In genomic region chr7:7498881-7499280, GRCh38 we compare ENCODE assay signal across 18 cellular contexts. TPM values are rescaled to one million over a fixed set of nuclear protein-coding genes. Genes with fewer than 3 reads are reported as not detected.
DNase-seq lines count a peak whose midpoint lies in the region; ATAC-seq, FAIRE-seq and TF ChIP-seq lines count a peak whose summit lies in the region.
"Had no signal": no experiment of that assay in that cellular context is flagged by ENCODE, and none has a peak within 500 bp of the region (broad histone marks: within the 10 kb centered on the region; RNA-seq: fewer than 3 reads in every experiment).

No MANE protein-coding gene starts in this region.

- H3K36me3 ChIP-seq in keratinocyte (ENCODE audit: control insufficient read depth in 2 of 2, extremely low read depth in 1 of 2, insufficient read depth in 2 of 2, low read length in 2 of 2) (no peaks in the 10 kb centered on the region), right lobe of liver (no peaks in the 10 kb centered on the region)
- H3K36me3 ChIP-seq: SJCRH30 had no signal

- H3K4me1 ChIP-seq in keratinocyte (ENCODE audit: control insufficient read depth, extremely low read depth, insufficient read depth, low read length) (no peaks in the 10 kb centered on the region), right lobe of liver (peaks cover 0 to 4% (median 0%) of the 10 kb centered on the region in 4 donors)

- intact Hi-C loops in right lobe of liver (cut with DNase I): no loop called here

- H3K9me1 ChIP-seq in keratinocyte (ENCODE audit: control insufficient read depth, extremely low read depth, insufficient read depth, low read length): no peaks in the 10 kb centered on the region

- no peak for TF ChIP-seq POLR2A in right lobe of liver (IDR thresholded peaks at IDR 0.05)

- dilution Hi-C loops in keratinocyte (cut with MboI; ENCODE audit: extremely low pct_ligation_motif_present, low sequenced_read_pairs): no loop called here

- no peak overlapping the region for H3K4me3 ChIP-seq in keratinocyte (ENCODE audit: control insufficient read depth in 2 of 3, extremely low read depth in 1 of 3, insufficient read depth in 2 of 3, low read depth in 1 of 3, low read length in 3 of 3)
- no peak overlapping the region for H3K4me3 ChIP-seq in right lobe of liver
- H3K4me3 ChIP-seq: GM23248, SJCRH30 had no signal

- H4K20me1 ChIP-seq in keratinocyte (ENCODE audit: control insufficient read depth, extremely low read depth, insufficient read depth, low read length): no peaks in the 10 kb centered on the region

- H3K4me2 ChIP-seq in keratinocyte (ENCODE audit: control insufficient read depth, extremely low read depth, insufficient read depth, low read depth, low read length): no peak overlapping the region

- H3K9me3 ChIP-seq in keratinocyte (ENCODE audit: control insufficient read depth, low read depth, low read length) (no peaks in the 10 kb centered on the region), right lobe of liver (no peaks in the 10 kb centered on the region)
- H3K9me3 ChIP-seq: SJCRH30 had no signal

- 70% methylated on average over 6 of the region's 6 CpGs for WGBS in right lobe of liver (ENCODE audit: insufficient coverage, low coverage, low lambda C conversion rate, missing lambda C conversion rate)

- no peak overlapping the region for H2AFZ ChIP-seq in keratinocyte (ENCODE audit: control insufficient read depth, low read length)
- H2AFZ ChIP-seq: GM23248 had no signal

- DNase-seq in D721Med (ENCODE audit: insufficient read length, low spot score) (no peak), NCI-H1105 (lab: John Stamatoyannopoulos, UW) (peak; percentile 90), NCI-H524 (lab: John Stamatoyannopoulos, UW) (peak; percentile 60 to 89), keratinocyte (ENCODE audit: low read depth, low spot score) (no peak), GOT3 (lab: John Stamatoyannopoulos, UW) (no peak), right lobe of liver (no peak)
- DNase-seq: AML-193, DND-41, GF-D8, GM23248, MV-4-11, NCI-H1930, OCI-M1, RPMI8226 had no signal

- H3K9ac ChIP-seq in keratinocyte (ENCODE audit: control insufficient read depth, extremely low read depth, insufficient read depth, low read length): no peak overlapping the region
- H3K9ac ChIP-seq: GM23248 had no signal

- FAIRE-seq in D721Med (lab: Jason Lieb, UNC) (peak; percentile 41), keratinocyte (lab: Jason Lieb, UNC) (peak; percentile 9)
- FAIRE-seq: HTR-8/SVneo had no signal

- TF ChIP-seq CTCF in D721Med (IDR thresholded peaks at IDR 0.05; ENCODE audit: insufficient read depth, missing control alignments): no peak
- no peak for TF ChIP-seq CTCF in keratinocyte (optimal IDR thresholded peaks at IDR 0.05 in 1 of 3, IDR thresholded peaks at IDR 0.05 in 1 of 3, conservative IDR thresholded peaks at IDR 0.05 in 1 of 3; ENCODE audit: extremely low read depth in 1 of 3, insufficient read depth in 2 of 3, low read length in 3 of 3)
- no peak for TF ChIP-seq CTCF in right lobe of liver (IDR thresholded peaks at IDR 0.05)

- no peak overlapping the region for H3K27ac ChIP-seq in keratinocyte (ENCODE audit: control insufficient read depth, insufficient read depth, low read length)
- no peak overlapping the region for H3K27ac ChIP-seq in right lobe of liver
- H3K27ac ChIP-seq: GM23248, SJCRH30 had no signal

- H3K27me3 ChIP-seq in keratinocyte (ENCODE audit: control insufficient read depth, extremely low read depth, insufficient read depth, low read length) (no peaks in the 10 kb centered on the region), right lobe of liver (no peaks in the 10 kb centered on the region)
- H3K27me3 ChIP-seq: SJCRH30 had no signal

- H3K79me2 ChIP-seq in keratinocyte (ENCODE audit: control insufficient read depth, insufficient read depth, low read length): no peaks in the 10 kb centered on the region

- no peak for ATAC-seq in GM19397 (IDR thresholded peaks at IDR 0.05; ENCODE audit: unreplicated experiment)
- no peak for ATAC-seq in GM19023 (IDR thresholded peaks at IDR 0.05; ENCODE audit: unreplicated experiment)
- no peak for ATAC-seq in right lobe of liver

RNA-seq across cellular contexts. Expression of gene COL28A1, which starts 36.8 kb away (rescaled TPM):
- polyA plus RNA-seq in keratinocyte: 0.02 to 0.13 TPM (median 0.04 TPM) in 3 replicates
- polyA plus RNA-seq in keratinocyte (2011; ENCODE audit: low read depth): not detected
- not detected in 2 replicates for polyA plus RNA-seq in keratinocyte (2011; cell fraction: cytosol; rRNA removed)
- 0.04 and 0.13 TPM in 2 replicates for polyA plus RNA-seq in keratinocyte (2011; cell fraction: nucleus; rRNA removed)
- polyA plus RNA-seq in keratinocyte (2012; ENCODE audit: low replicate concordance): 0.08 TPM in 1 of 2 replicates, not detected in the other
- polyA minus RNA-seq in keratinocyte: 0.23 TPM in 1 of 3 replicates, not detected in the others
- polyA minus RNA-seq in keratinocyte (2011; cell fraction: cytosol; rRNA and poly(A)+ RNA removed): not detected
- 0.16 TPM in 1 of 2 replicates, not detected in the other for polyA minus RNA-seq in keratinocyte (2011; cell fraction: nucleus; rRNA and poly(A)+ RNA removed)
- under 1 TPM in 4 of 6 experiments, not detected in 2; 0.07 to 0.51 (median 0.34) TPM for total RNA-seq in right lobe of liver
- total RNA-seq: GM23248 had no signal
- polyA plus RNA-seq: GM23248 had no signal

Comparison
In these comparisons a context has a peak if more than half of its experiments do, and no peak if none do; other contexts are left out.
1. DNase-seq: peak in NCI-H1105 (single experiment) and NCI-H524 (2 of 2); none in D721Med (single experiment), keratinocyte (single experiment), GOT3 (single experiment) and right lobe of liver (0 of 3).